ENCODE assay signal across 27 cellular contexts in the genomic region with DNA sequence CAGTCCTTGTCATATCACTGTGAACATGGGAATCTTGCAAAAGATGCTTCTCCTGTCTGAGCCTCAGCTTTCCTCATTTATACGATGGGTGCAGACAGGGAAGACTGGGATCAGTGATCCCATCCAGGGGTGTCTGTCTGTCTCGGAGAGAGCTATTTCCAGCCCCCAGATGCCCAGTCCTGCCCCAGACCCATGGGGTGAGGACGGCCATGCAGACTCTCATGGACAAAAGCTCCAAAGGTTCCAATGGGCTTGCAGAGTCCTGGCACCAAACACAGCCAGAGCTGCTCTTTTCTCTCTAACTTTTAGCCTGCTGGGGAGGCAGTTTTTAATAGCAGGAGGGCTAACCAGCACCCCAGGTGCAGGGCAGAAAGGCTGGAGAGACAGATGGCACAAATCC. TPM values are rescaled to one million over a fixed set of nuclear protein-coding genes. Genes with fewer than 3 reads are reported as not detected.
"Had no signal": no experiment of that assay in that cellular context is flagged by ENCODE, and none has a peak within 500 bp of the region (broad histone marks: within the 10 kb centered on the region; RNA-seq: fewer than 3 reads in every experiment).

No MANE protein-coding gene starts in this region.

- H3K9me3 ChIP-seq: esophagus squamous epithelium had no signal

- H3K4me3 ChIP-seq: coronary artery, dorsolateral prefrontal cortex, esophagus squamous epithelium had no signal

- DNase-seq: activated B cell treated with CpG ODN at 0.5 μM for 24 hours; activated CD4-positive, alpha-beta T cell treated with anti-CD3 and anti-CD28 coated beads for 48 hours; activated CD4-positive, alpha-beta T cell treated with anti-CD3 and anti-CD28 coated beads, Interleukin-2, amount 50 U/mL, for 1 hour; activated CD4-positive, alpha-beta T cell treated with anti-CD3 and anti-CD28 coated beads, Interleukin-2, amount 50 U/mL, for 48 hours; activated CD8-positive, alpha-beta memory T cell treated with anti-CD3 and anti-CD28 coated beads for 24 hours; activated CD8-positive, alpha-beta T cell treated with anti-CD3 and anti-CD28 coated beads for 36 hours; activated effector memory CD4-positive, alpha-beta T cell treated with Interleukin-2 at 50 U/mL for 16 hours; activated gamma-delta T cell treated with Interleukin-2 at 50 U/mL for 16 hours; activated naive CD4-positive, alpha-beta T cell treated with anti-CD3 and anti-CD28 coated beads, Interleukin-2, amount 50 U/mL, for 16 hours; activated naive CD4-positive, alpha-beta T cell treated with Interleukin-2 at 50 U/mL for 16 hours; activated T-cell treated with anti-CD3 and anti-CD28 coated beads, Interleukin-2, amount 50 U/mL, for 4 hours; amniotic stem cell; brain microvascular endothelial cell; dorsolateral prefrontal cortex; effector memory CD4-positive, alpha-beta T cell; endodermal cell; esophagus squamous epithelium; foreskin melanocyte; T-helper 1 cell; T-helper 17 cell; T1000; WERI-Rb-1 had no signal

- ATAC-seq: activated CD4-positive, CD25-positive, alpha-beta regulatory T cell treated with anti-CD3 and anti-CD28 coated beads, Interleukin-2, amount 50 U/mL, for 24 hours; activated CD8-positive, alpha-beta T cell treated with anti-CD3 and anti-CD28 coated beads for 36 hours; activated T-cell treated with anti-CD3 and anti-CD28 coated beads, Interleukin-2, amount 50 U/mL, for 4 hours; activated T-helper 17 cell treated with anti-CD3 and anti-CD28 coated beads, Interleukin-2, amount 50 U/mL, for 72 hours; T-helper 17 cell had no signal

- H3K27ac ChIP-seq: brain microvascular endothelial cell, coronary artery, dorsolateral prefrontal cortex, WERI-Rb-1 had no signal

- H3K36me3 ChIP-seq: brain microvascular endothelial cell, esophagus squamous epithelium, WERI-Rb-1 had no signal

RNA-seq across cellular contexts. Expression of gene SCUBE1, which starts 5.2 kb away (rescaled TPM):
- total RNA-seq: activated B cell treated with CpG ODN at 0.5 μM for 24 hours; activated T-helper 17 cell treated with anti-CD3 and anti-CD28 coated beads, Interleukin-2, amount 50 U/mL, for 72 hours; epithelial cell of proximal tubule; fibroblast of villous mesenchyme; T-helper 17 cell had no signal
